ENCODE assay signal across 1 cellular context in the genomic region with DNA sequence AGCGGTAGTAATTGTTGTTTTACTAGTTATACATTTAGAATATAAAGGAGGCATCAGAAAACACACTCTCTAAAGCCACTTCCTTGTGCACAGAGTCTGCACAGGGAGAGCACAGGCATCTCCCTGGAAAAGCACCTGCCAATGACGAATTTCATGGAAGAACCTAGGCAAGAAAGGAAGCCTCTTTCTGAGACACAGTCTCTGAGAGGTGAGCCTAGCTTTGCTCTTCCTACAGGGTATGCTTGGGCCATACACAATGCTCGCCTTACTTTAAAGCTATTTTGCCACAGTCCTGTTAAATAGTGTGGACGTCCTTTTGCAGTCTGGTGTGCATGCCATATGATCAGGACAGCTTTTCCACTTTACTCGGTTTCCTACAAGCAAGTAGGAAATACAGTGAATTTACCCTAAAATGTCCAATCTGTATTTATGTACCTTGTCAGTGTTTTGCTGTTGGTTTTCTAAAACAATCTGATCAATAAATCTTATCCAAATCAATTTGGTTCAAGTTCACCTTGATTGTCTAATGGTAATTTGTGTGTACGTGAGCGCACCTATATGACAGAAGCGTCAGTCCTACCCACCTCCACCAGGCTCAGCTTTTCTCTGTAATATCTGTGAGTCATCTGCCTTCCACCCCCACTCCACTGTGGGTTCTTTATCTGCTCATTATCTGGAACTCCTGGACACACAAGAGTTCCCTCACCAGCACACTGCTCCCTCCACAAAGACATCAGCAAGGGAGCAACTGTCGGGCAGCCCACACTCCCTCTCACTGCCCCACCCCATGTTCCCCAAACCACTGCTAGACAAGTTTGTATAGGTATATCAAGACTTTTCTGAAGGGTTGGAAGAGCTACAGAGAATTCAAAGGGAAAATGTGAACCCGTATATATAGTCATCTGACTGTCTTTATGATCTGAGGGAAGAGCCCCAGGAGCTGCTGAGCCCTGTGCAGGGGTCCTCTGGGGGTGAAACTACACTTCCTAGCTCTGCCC.
TF ChIP-seq lines count a peak whose summit lies in the region.

No MANE protein-coding gene starts in this region.

TF ChIP-seq in K562, 482 proteins besides CTCF, POLR2A, EP300 and RAD21 (continued from another document and continues in another):
- TF ChIP-seq, protein P1, sequence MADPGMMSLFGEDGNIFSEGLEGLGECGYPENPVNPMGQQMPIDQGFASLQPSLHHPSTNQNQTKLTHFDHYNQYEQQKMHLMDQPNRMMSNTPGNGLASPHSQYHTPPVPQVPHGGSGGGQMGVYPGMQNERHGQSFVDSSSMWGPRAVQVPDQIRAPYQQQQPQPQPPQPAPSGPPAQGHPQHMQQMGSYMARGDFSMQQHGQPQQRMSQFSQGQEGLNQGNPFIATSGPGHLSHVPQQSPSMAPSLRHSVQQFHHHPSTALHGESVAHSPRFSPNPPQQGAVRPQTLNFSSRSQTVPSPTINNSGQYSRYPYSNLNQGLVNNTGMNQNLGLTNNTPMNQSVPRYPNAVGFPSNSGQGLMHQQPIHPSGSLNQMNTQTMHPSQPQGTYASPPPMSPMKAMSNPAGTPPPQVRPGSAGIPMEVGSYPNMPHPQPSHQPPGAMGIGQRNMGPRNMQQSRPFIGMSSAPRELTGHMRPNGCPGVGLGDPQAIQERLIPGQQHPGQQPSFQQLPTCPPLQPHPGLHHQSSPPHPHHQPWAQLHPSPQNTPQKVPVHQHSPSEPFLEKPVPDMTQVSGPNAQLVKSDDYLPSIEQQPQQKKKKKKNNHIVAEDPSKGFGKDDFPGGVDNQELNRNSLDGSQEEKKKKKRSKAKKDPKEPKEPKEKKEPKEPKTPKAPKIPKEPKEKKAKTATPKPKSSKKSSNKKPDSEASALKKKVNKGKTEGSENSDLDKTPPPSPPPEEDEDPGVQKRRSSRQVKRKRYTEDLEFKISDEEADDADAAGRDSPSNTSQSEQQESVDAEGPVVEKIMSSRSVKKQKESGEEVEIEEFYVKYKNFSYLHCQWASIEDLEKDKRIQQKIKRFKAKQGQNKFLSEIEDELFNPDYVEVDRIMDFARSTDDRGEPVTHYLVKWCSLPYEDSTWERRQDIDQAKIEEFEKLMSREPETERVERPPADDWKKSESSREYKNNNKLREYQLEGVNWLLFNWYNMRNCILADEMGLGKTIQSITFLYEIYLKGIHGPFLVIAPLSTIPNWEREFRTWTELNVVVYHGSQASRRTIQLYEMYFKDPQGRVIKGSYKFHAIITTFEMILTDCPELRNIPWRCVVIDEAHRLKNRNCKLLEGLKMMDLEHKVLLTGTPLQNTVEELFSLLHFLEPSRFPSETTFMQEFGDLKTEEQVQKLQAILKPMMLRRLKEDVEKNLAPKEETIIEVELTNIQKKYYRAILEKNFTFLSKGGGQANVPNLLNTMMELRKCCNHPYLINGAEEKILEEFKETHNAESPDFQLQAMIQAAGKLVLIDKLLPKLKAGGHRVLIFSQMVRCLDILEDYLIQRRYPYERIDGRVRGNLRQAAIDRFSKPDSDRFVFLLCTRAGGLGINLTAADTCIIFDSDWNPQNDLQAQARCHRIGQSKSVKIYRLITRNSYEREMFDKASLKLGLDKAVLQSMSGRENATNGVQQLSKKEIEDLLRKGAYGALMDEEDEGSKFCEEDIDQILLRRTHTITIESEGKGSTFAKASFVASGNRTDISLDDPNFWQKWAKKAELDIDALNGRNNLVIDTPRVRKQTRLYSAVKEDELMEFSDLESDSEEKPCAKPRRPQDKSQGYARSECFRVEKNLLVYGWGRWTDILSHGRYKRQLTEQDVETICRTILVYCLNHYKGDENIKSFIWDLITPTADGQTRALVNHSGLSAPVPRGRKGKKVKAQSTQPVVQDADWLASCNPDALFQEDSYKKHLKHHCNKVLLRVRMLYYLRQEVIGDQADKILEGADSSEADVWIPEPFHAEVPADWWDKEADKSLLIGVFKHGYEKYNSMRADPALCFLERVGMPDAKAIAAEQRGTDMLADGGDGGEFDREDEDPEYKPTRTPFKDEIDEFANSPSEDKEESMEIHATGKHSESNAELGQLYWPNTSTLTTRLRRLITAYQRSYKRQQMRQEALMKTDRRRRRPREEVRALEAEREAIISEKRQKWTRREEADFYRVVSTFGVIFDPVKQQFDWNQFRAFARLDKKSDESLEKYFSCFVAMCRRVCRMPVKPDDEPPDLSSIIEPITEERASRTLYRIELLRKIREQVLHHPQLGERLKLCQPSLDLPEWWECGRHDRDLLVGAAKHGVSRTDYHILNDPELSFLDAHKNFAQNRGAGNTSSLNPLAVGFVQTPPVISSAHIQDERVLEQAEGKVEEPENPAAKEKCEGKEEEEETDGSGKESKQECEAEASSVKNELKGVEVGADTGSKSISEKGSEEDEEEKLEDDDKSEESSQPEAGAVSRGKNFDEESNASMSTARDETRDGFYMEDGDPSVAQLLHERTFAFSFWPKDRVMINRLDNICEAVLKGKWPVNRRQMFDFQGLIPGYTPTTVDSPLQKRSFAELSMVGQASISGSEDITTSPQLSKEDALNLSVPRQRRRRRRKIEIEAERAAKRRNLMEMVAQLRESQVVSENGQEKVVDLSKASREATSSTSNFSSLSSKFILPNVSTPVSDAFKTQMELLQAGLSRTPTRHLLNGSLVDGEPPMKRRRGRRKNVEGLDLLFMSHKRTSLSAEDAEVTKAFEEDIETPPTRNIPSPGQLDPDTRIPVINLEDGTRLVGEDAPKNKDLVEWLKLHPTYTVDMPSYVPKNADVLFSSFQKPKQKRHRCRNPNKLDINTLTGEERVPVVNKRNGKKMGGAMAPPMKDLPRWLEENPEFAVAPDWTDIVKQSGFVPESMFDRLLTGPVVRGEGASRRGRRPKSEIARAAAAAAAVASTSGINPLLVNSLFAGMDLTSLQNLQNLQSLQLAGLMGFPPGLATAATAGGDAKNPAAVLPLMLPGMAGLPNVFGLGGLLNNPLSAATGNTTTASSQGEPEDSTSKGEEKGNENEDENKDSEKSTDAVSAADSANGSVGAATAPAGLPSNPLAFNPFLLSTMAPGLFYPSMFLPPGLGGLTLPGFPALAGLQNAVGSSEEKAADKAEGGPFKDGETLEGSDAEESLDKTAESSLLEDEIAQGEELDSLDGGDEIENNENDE (IDR thresholded peaks at IDR 0.05; ENCODE audit: low read depth, low read length): no peak
- TF ChIP-seq ZNF431 (CRISPR knock-in tag; IDR thresholded peaks at IDR 0.05) (0 out of 2 replicates have a peak, but pooled peaks have one; percentile 1), MIER1 (IDR thresholded peaks at IDR 0.05; ENCODE audit: low read depth) (no peak), SOX6 (IDR thresholded peaks at IDR 0.05) (peak; percentile 95), CTBP1 (IDR thresholded peaks at IDR 0.05; ENCODE audit: borderline replicate concordance) (peak; percentile 96), MEF2A (IDR thresholded peaks at IDR 0.05; ENCODE audit: control insufficient read depth, low read depth, low read length) (peak; percentile 11; the same call in 1 of the 2 replicates), HMGN3 (IDR thresholded peaks at IDR 0.05; ENCODE audit: borderline replicate concordance, extremely low read depth, insufficient read length, low read depth, low read length) (peak; percentile 59), RB1 (IDR thresholded peaks at IDR 0.05; ENCODE audit: low read depth) (0 out of 2 replicates have a peak, but pooled peaks have one; percentile 34), ELF2 (CRISPR knock-in tag; IDR thresholded peaks at IDR 0.05) (peak; percentile 57; the same call in 1 of the 2 replicates), ZBTB7A (IDR thresholded peaks at IDR 0.05; ENCODE audit: borderline replicate concordance, control insufficient read depth, low read depth, low read length) (peak; percentile 76; the same call in 1 of the 2 replicates), RBM25 (IDR thresholded peaks at IDR 0.05; ENCODE audit: low read depth, low read length, severe bottlenecking) (no peak), ZNF133 (CRISPR knock-in tag; IDR thresholded peaks at IDR 0.05) (0 out of 2 replicates have a peak, but pooled peaks have one; percentile 16), EHMT2 (IDR thresholded peaks at IDR 0.05) (peak; percentile 78), KLF16 (IDR thresholded peaks at IDR 0.05) (peak; percentile 82), POLR2AphosphoS5 (IDR thresholded peaks at IDR 0.05; ENCODE audit: control insufficient read depth, insufficient read depth, low read depth, low read length) (peak; percentile 85), XRCC5 (IDR thresholded peaks at IDR 0.05; ENCODE audit: low read depth, low read length) (peak; percentile 76; the same call in 1 of the 2 replicates), FOS (IDR thresholded peaks at IDR 0.05; ENCODE audit: extremely low read depth, insufficient read length) (peak; percentile 85), TARDBP (IDR thresholded peaks at IDR 0.05) (peak; percentile 65; the same call in 1 of the 2 replicates), ZNF780A (CRISPR knock-in tag; IDR thresholded peaks at IDR 0.05) (no peak), HDAC1 (IDR thresholded peaks at IDR 0.05) (peak in 1 of 2 experiments; percentile 93; a peak in 2 of 4 replicates), TCFL5 (CRISPR knock-in tag; conservative IDR thresholded peaks at IDR 0.05) (no peak), EP400 (IDR thresholded peaks at IDR 0.05) (peak; percentile 59; the same call in 1 of the 2 replicates), BHLHE40 (IDR thresholded peaks at IDR 0.05; ENCODE audit: low read length) (peak; percentile 70), NONO (IDR thresholded peaks at IDR 0.05; ENCODE audit: low read depth in 2 of 2, low read length in 1 of 2) (0 out of 4 replicates have a peak, but pooled peaks of 1 of the 2 experiments have one; percentile 31), MYNN (IDR thresholded peaks at IDR 0.05) (peak; percentile 97), MYNN (CRISPR knock-in tag; IDR thresholded peaks at IDR 0.05) (no peak), STAG1 (CRISPR knock-in tag; IDR thresholded peaks at IDR 0.05; ENCODE audit: borderline replicate concordance) (no peak), RBM39 (optimal IDR thresholded peaks at IDR 0.05; ENCODE audit: low read depth, low read length) (no peak), HIVEP1 (CRISPR knock-in tag; IDR thresholded peaks at IDR 0.05) (0 out of 2 replicates have a peak, but pooled peaks have one; percentile 35), ETV1 (tag; conservative IDR thresholded peaks at IDR 0.05; ENCODE audit: low read depth) (no peak), LEF1 (IDR thresholded peaks at IDR 0.05) (peak; percentile 98), KAT8 (IDR thresholded peaks at IDR 0.05; ENCODE audit: low read depth) (no peak), ATF1 (CRISPR knock-in tag; IDR thresholded peaks at IDR 0.05) (no peak), ATF1 (tag; IDR thresholded peaks at IDR 0.05) (peak; percentile 88), GATAD2B (IDR thresholded peaks at IDR 0.05; ENCODE audit: borderline replicate concordance) (peak; percentile 92), ZNF75A (CRISPR knock-in tag; IDR thresholded peaks at IDR 0.05) (no peak)
- TF ChIP-seq, protein P2, sequence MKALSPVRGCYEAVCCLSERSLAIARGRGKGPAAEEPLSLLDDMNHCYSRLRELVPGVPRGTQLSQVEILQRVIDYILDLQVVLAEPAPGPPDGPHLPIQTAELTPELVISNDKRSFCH (CRISPR knock-in tag; IDR thresholded peaks at IDR 0.05): no peak
- TF ChIP-seq, protein P2 (tag; IDR thresholded peaks at IDR 0.05): no peak; the same call in 1 of the 2 replicates
- TF ChIP-seq, protein P3, sequence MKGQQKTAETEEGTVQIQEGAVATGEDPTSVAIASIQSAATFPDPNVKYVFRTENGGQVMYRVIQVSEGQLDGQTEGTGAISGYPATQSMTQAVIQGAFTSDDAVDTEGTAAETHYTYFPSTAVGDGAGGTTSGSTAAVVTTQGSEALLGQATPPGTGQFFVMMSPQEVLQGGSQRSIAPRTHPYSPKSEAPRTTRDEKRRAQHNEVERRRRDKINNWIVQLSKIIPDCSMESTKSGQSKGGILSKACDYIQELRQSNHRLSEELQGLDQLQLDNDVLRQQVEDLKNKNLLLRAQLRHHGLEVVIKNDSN (CRISPR knock-in tag; IDR thresholded peaks at IDR 0.05): no peak
- TF ChIP-seq, protein P4, sequence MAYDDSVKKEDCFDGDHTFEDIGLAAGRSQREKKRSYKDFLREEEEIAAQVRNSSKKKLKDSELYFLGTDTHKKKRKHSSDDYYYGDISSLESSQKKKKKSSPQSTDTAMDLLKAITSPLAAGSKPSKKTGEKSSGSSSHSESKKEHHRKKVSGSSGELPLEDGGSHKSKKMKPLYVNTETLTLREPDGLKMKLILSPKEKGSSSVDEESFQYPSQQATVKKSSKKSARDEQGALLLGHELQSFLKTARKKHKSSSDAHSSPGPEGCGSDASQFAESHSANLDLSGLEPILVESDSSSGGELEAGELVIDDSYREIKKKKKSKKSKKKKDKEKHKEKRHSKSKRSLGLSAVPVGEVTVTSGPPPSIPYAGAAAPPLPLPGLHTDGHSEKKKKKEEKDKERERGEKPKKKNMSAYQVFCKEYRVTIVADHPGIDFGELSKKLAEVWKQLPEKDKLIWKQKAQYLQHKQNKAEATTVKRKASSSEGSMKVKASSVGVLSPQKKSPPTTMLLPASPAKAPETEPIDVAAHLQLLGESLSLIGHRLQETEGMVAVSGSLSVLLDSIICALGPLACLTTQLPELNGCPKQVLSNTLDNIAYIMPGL (CRISPR knock-in tag; IDR thresholded peaks at IDR 0.05): no peak; the same call in 1 of the 2 replicates
- TF ChIP-seq, protein P5, sequence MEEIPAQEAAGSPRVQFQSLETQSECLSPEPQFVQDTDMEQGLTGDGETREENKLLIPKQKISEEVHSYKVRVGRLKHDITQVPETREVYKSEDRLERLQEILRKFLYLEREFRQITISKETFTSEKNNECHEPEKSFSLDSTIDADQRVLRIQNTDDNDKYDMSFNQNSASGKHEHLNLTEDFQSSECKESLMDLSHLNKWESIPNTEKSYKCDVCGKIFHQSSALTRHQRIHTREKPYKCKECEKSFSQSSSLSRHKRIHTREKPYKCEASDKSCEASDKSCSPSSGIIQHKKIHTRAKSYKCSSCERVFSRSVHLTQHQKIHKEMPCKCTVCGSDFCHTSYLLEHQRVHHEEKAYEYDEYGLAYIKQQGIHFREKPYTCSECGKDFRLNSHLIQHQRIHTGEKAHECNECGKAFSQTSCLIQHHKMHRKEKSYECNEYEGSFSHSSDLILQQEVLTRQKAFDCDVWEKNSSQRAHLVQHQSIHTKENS (CRISPR knock-in tag; IDR thresholded peaks at IDR 0.05): no peak
- TF ChIP-seq, protein P6, sequence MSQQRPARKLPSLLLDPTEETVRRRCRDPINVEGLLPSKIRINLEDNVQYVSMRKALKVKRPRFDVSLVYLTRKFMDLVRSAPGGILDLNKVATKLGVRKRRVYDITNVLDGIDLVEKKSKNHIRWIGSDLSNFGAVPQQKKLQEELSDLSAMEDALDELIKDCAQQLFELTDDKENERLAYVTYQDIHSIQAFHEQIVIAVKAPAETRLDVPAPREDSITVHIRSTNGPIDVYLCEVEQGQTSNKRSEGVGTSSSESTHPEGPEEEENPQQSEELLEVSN (IDR thresholded peaks at IDR 0.05; ENCODE audit: borderline replicate concordance in 1 of 2, extremely low read depth in 1 of 2, insufficient read depth in 1 of 2, insufficient read length in 1 of 2, low read depth in 1 of 2, low read length in 1 of 2, poor library complexity in 1 of 2, severe bottlenecking in 1 of 2): peak in 1 of 2 experiments; percentile 33
- TF ChIP-seq, protein P7, sequence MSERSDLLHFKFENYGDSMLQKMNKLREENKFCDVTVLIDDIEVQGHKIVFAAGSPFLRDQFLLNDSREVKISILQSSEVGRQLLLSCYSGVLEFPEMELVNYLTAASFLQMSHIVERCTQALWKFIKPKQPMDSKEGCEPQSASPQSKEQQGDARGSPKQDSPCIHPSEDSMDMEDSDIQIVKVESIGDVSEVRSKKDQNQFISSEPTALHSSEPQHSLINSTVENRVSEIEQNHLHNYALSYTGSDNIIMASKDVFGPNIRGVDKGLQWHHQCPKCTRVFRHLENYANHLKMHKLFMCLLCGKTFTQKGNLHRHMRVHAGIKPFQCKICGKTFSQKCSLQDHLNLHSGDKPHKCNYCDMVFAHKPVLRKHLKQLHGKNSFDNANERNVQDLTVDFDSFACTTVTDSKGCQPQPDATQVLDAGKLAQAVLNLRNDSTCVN (CRISPR knock-in tag; IDR thresholded peaks at IDR 0.05): 0 out of 2 replicates have a peak, but pooled peaks have one; percentile 12
